ENCODE assay signal across 17 cellular contexts in the genomic region with DNA sequence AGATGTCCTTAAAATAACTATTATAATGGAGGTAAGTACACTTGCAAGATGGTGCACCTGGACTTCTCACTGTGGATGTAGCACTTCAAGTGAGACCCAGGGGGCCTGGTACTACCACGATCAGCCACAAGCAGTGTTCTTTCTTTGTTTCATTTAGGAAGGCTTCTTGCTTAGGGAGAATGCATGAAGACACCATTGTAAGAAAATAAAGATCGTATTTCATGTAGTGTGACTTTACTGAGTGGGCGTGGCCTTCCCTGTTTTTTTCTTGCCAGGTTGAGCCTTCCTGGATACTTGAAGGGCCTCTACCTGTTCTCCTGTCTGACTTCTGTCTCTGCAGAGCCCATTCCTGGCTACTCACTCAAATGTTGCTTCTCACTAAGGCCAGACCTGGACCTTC.
"Had no signal": no experiment of that assay in that cellular context is flagged by ENCODE, and none has a peak within 500 bp of the region (broad histone marks: within the 10 kb centered on the region; RNA-seq: fewer than 3 reads in every experiment).

No MANE protein-coding gene starts in this region.

- H3K27ac Mint-ChIP-seq: activated CD4-positive, alpha-beta memory T cell treated with anti-CD3 and anti-CD28 coated beads, Interleukin-2, amount 10 ng/mL, durations not matched to agents 7 days and 5 days; activated naive CD8-positive, alpha-beta T cell; dendritic cell treated with granulocyte-macrophage colony-stimulating factor and Interleukin-4, amounts not matched to agents 40 ng/mL and 50 ng/mL, for 4 days; effector memory CD8-positive, alpha-beta T cell; natural killer cell treated with Interleukin-12 subunit alpha and Interleukin-12 subunit beta and Interleukin-15 and Interleukin-18, amount 100 ng/mL, for 72 hours; stimulated activated naive B cell treated with anti-CD40 and anti-IgM and Interleukin-4, amounts not matched to agents 10 μg/mL and 1 μg/mL and 100 μg/mL, for 72 hours had no signal

- H3K36me3 Mint-ChIP-seq: activated naive CD8-positive, alpha-beta T cell; brain; stimulated activated naive B cell treated with anti-CD40 and anti-IgM and Interleukin-4, amounts not matched to agents 10 μg/mL and 1 μg/mL and 100 μg/mL, for 72 hours had no signal

- H3K4me1 ChIP-seq: spleen, tibial nerve had no signal

- H3K9me3 ChIP-seq: tibial nerve had no signal

- DNase-seq: activated CD4-positive, alpha-beta memory T cell treated with anti-CD3 and anti-CD28 coated beads, Interleukin-2, amount 10 ng/mL, durations not matched to agents 7 days and 5 days; activated CD4-positive, alpha-beta T cell treated with anti-CD3 and anti-CD28 coated beads for 1 hour; activated gamma-delta T cell; activated T-cell treated with anti-CD3 and anti-CD28 coated beads, Interleukin-2, amount 50 U/mL, for 48 hours; amygdala; effector memory CD8-positive, alpha-beta T cell; left colon; occipital lobe; spleen; stimulated activated CD4-positive, alpha-beta T cell treated with anti-CD3 and anti-CD28 coated beads, Interleukin-1b, Interleukin-23, amount 100 ng/mL, for 48 hours; stimulated activated naive B cell treated with anti-CD40 and anti-IgM and Interleukin-4, amounts not matched to agents 10 μg/mL and 1 μg/mL and 100 μg/mL, for 72 hours; T-helper 2 cell had no signal

- H3K36me3 ChIP-seq: spleen, tibial nerve had no signal

- H3K4me1 Mint-ChIP-seq: activated CD4-positive, alpha-beta memory T cell treated with anti-CD3 and anti-CD28 coated beads, Interleukin-2, amount 10 ng/mL, durations not matched to agents 7 days and 5 days; stimulated activated naive B cell treated with anti-CD40 and anti-IgM and Interleukin-4, amounts not matched to agents 10 μg/mL and 1 μg/mL and 100 μg/mL, for 72 hours had no signal

- H3K27ac ChIP-seq: spleen, tibial nerve had no signal

- H3K27me3 ChIP-seq: spleen, tibial nerve had no signal

- H3K4me3 Mint-ChIP-seq: activated CD4-positive, alpha-beta memory T cell treated with anti-CD3 and anti-CD28 coated beads, Interleukin-2, amount 10 ng/mL, durations not matched to agents 7 days and 5 days; activated naive CD8-positive, alpha-beta T cell; brain; dendritic cell treated with granulocyte-macrophage colony-stimulating factor and Interleukin-4, amounts not matched to agents 40 ng/mL and 50 ng/mL, for 4 days; effector memory CD8-positive, alpha-beta T cell; natural killer cell treated with Interleukin-12 subunit alpha and Interleukin-12 subunit beta and Interleukin-15 and Interleukin-18, amount 100 ng/mL, for 72 hours; stimulated activated naive B cell treated with anti-CD40 and anti-IgM and Interleukin-4, amounts not matched to agents 10 μg/mL and 1 μg/mL and 100 μg/mL, for 72 hours had no signal

- H3K4me3 ChIP-seq: spleen, tibial nerve had no signal

- H3K27me3 Mint-ChIP-seq: activated CD4-positive, alpha-beta memory T cell treated with anti-CD3 and anti-CD28 coated beads, Interleukin-2, amount 10 ng/mL, durations not matched to agents 7 days and 5 days; activated naive CD8-positive, alpha-beta T cell; brain; dendritic cell treated with granulocyte-macrophage colony-stimulating factor and Interleukin-4, amounts not matched to agents 40 ng/mL and 50 ng/mL, for 4 days; effector memory CD8-positive, alpha-beta T cell; natural killer cell treated with Interleukin-12 subunit alpha and Interleukin-12 subunit beta and Interleukin-15 and Interleukin-18, amount 100 ng/mL, for 72 hours; stimulated activated naive B cell treated with anti-CD40 and anti-IgM and Interleukin-4, amounts not matched to agents 10 μg/mL and 1 μg/mL and 100 μg/mL, for 72 hours had no signal
